In the genomic region with DNA sequence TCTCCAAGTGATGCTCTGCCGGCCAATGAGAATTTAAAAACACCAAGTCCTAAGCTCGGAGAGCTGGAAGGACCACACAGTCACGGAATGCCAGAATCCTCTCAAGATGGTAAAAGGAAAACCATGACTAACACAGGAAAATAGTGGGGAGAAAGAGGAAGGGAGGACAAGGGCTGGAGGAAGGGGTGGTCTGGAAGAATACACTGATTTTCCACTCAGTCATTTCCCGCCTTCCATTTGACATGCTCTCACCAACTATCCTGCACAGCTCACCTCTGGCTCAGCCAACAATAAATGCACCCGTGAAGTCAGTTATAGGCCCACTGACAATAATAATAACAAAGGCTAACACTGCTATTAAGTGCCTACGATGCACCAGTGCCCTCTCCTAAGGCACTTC, we compare ENCODE assay signal across 1 cellular context.
TF ChIP-seq lines count a peak whose summit lies in the region.

No MANE protein-coding gene starts in this region.

TF ChIP-seq in GM23338, 12 proteins besides CTCF, POLR2A, EP300 and RAD21 (continued from another document):
- TF ChIP-seq EZH2 (IDR thresholded peaks at IDR 0.05; ENCODE audit: low read depth, unreplicated experiment) (no peak), ZNF114 (CRISPR knock-in tag; IDR thresholded peaks at IDR 0.05) (no peak)
